ENCODE assay signal across 1 cellular context in genomic region chr9:129406278-129407225, GRCh38.
TF ChIP-seq lines count a peak whose summit lies in the region.

No MANE protein-coding gene starts in this region.

TF ChIP-seq in K562, 482 proteins besides CTCF, POLR2A, EP300 and RAD21 (continued from another document and continues in another):
- TF ChIP-seq, protein P1, sequence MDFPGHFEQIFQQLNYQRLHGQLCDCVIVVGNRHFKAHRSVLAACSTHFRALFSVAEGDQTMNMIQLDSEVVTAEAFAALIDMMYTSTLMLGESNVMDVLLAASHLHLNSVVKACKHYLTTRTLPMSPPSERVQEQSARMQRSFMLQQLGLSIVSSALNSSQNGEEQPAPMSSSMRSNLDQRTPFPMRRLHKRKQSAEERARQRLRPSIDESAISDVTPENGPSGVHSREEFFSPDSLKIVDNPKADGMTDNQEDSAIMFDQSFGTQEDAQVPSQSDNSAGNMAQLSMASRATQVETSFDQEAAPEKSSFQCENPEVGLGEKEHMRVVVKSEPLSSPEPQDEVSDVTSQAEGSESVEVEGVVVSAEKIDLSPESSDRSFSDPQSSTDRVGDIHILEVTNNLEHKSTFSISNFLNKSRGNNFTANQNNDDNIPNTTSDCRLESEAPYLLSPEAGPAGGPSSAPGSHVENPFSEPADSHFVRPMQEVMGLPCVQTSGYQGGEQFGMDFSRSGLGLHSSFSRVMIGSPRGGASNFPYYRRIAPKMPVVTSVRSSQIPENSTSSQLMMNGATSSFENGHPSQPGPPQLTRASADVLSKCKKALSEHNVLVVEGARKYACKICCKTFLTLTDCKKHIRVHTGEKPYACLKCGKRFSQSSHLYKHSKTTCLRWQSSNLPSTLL (IDR thresholded peaks at IDR 0.05), result 0 out of 2 replicates have a peak, but pooled peaks have one; percentile 42
- TF ChIP-seq KAT8 (IDR thresholded peaks at IDR 0.05; ENCODE audit: low read depth) (no peak), GTF2B (IDR thresholded peaks at IDR 0.05; ENCODE audit: extremely low read depth, insufficient read length) (no peak), RBM25 (IDR thresholded peaks at IDR 0.05; ENCODE audit: low read depth, low read length, severe bottlenecking) (peak; percentile 83), IRF9 (tag; IDR thresholded peaks at IDR 0.05) (no peak), ZNF263 (CRISPR knock-in tag; IDR thresholded peaks at IDR 0.05; ENCODE audit: borderline replicate concordance) (peak; percentile 80; the same call in 1 of the 2 replicates), KDM5B (IDR thresholded peaks at IDR 0.05; ENCODE audit: insufficient replicate concordance, low read depth, low read length) (peak; percentile 59), ZNF644 (tag; IDR thresholded peaks at IDR 0.05; ENCODE audit: low read depth) (no peak), PKNOX1 (IDR thresholded peaks at IDR 0.05) (0 out of 2 replicates have a peak, but pooled peaks have one; percentile 12), NR3C1 (CRISPR knock-in tag; IDR thresholded peaks at IDR 0.05) (no peak), SRF (CRISPR knock-in tag; IDR thresholded peaks at IDR 0.05) (peak in 1 of 2 experiments; percentile 86; a peak in 2 of 4 replicates), RBBP5 (IDR thresholded peaks at IDR 0.05; ENCODE audit: borderline replicate concordance, insufficient read depth, low read length, poor library complexity, severe bottlenecking) (peak; percentile 41), C11orf30 (IDR thresholded peaks at IDR 0.05; ENCODE audit: low read depth) (no peak), SMAD4 (CRISPR knock-in tag; conservative IDR thresholded peaks at IDR 0.05) (0 out of 2 replicates have a peak, but pooled peaks have one; percentile 35), EP400 (IDR thresholded peaks at IDR 0.05) (peak; percentile 88), MAFG (tag; conservative IDR thresholded peaks at IDR 0.05) (no peak), OTX1 (CRISPR knock-in tag; IDR thresholded peaks at IDR 0.05) (peak; percentile 76; the same call in 1 of the 2 replicates), ILF3 (IDR thresholded peaks at IDR 0.05; ENCODE audit: borderline replicate concordance) (no peak), SPI1 (IDR thresholded peaks at IDR 0.05; ENCODE audit: borderline replicate concordance, low read depth, low read length) (peak; percentile 96), ASH1L (IDR thresholded peaks at IDR 0.05; ENCODE audit: borderline replicate concordance, low read depth, partially characterized antibody) (no peak), TAF15 (IDR thresholded peaks at IDR 0.05; ENCODE audit: low read depth, low read length) (no peak), PML (IDR thresholded peaks at IDR 0.05; ENCODE audit: low read length) (0 out of 2 replicates have a peak, but pooled peaks have one; percentile 40), HLTF (IDR thresholded peaks at IDR 0.05) (peak; percentile 16; the same call in 1 of the 2 replicates), BCOR (IDR thresholded peaks at IDR 0.05) (peak; percentile 74), GTF2F1 (IDR thresholded peaks at IDR 0.05; ENCODE audit: low read depth, low read length) (peak; percentile 67; the same call in 1 of the 2 replicates), ETS1 (conservative IDR thresholded peaks at IDR 0.05; ENCODE audit: control insufficient read depth, low read depth, low read length) (no peak; the same call in 1 of the 2 replicates), SRSF1 (IDR thresholded peaks at IDR 0.05; ENCODE audit: low read depth, low read length) (no peak)
- TF ChIP-seq, protein P2, sequence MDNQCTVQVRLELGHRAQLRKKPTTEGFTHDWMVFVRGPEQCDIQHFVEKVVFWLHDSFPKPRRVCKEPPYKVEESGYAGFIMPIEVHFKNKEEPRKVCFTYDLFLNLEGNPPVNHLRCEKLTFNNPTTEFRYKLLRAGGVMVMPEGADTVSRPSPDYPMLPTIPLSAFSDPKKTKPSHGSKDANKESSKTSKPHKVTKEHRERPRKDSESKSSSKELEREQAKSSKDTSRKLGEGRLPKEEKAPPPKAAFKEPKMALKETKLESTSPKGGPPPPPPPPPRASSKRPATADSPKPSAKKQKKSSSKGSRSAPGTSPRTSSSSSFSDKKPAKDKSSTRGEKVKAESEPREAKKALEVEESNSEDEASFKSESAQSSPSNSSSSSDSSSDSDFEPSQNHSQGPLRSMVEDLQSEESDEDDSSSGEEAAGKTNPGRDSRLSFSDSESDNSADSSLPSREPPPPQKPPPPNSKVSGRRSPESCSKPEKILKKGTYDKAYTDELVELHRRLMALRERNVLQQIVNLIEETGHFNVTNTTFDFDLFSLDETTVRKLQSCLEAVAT (IDR thresholded peaks at IDR 0.05), result peak in 1 of 2 experiments; percentile 60; a peak in 1 of 4 replicates
- TF ChIP-seq, protein P3, sequence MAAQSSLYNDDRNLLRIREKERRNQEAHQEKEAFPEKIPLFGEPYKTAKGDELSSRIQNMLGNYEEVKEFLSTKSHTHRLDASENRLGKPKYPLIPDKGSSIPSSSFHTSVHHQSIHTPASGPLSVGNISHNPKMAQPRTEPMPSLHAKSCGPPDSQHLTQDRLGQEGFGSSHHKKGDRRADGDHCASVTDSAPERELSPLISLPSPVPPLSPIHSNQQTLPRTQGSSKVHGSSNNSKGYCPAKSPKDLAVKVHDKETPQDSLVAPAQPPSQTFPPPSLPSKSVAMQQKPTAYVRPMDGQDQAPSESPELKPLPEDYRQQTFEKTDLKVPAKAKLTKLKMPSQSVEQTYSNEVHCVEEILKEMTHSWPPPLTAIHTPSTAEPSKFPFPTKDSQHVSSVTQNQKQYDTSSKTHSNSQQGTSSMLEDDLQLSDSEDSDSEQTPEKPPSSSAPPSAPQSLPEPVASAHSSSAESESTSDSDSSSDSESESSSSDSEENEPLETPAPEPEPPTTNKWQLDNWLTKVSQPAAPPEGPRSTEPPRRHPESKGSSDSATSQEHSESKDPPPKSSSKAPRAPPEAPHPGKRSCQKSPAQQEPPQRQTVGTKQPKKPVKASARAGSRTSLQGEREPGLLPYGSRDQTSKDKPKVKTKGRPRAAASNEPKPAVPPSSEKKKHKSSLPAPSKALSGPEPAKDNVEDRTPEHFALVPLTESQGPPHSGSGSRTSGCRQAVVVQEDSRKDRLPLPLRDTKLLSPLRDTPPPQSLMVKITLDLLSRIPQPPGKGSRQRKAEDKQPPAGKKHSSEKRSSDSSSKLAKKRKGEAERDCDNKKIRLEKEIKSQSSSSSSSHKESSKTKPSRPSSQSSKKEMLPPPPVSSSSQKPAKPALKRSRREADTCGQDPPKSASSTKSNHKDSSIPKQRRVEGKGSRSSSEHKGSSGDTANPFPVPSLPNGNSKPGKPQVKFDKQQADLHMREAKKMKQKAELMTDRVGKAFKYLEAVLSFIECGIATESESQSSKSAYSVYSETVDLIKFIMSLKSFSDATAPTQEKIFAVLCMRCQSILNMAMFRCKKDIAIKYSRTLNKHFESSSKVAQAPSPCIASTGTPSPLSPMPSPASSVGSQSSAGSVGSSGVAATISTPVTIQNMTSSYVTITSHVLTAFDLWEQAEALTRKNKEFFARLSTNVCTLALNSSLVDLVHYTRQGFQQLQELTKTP (IDR thresholded peaks at IDR 0.05; ENCODE audit: low read depth in 1 of 2, partially characterized antibody in 2 of 2), result peak in 1 of 2 experiments; percentile 66
- TF ChIP-seq, protein P4, sequence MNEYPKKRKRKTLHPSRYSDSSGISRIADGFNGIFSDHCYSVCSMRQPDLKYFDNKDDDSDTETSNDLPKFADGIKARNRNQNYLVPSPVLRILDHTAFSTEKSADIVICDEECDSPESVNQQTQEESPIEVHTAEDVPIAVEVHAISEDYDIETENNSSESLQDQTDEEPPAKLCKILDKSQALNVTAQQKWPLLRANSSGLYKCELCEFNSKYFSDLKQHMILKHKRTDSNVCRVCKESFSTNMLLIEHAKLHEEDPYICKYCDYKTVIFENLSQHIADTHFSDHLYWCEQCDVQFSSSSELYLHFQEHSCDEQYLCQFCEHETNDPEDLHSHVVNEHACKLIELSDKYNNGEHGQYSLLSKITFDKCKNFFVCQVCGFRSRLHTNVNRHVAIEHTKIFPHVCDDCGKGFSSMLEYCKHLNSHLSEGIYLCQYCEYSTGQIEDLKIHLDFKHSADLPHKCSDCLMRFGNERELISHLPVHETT (CRISPR knock-in tag; conservative IDR thresholded peaks at IDR 0.05 in 1 of 2, IDR thresholded peaks at IDR 0.05 in 1 of 2), result peak in 1 of 2 experiments; percentile 72; a peak in 2 of 4 replicates
- TF ChIP-seq, protein P5, sequence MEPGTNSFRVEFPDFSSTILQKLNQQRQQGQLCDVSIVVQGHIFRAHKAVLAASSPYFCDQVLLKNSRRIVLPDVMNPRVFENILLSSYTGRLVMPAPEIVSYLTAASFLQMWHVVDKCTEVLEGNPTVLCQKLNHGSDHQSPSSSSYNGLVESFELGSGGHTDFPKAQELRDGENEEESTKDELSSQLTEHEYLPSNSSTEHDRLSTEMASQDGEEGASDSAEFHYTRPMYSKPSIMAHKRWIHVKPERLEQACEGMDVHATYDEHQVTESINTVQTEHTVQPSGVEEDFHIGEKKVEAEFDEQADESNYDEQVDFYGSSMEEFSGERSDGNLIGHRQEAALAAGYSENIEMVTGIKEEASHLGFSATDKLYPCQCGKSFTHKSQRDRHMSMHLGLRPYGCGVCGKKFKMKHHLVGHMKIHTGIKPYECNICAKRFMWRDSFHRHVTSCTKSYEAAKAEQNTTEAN (CRISPR knock-in tag; IDR thresholded peaks at IDR 0.05), result no peak
- TF ChIP-seq, protein P6, sequence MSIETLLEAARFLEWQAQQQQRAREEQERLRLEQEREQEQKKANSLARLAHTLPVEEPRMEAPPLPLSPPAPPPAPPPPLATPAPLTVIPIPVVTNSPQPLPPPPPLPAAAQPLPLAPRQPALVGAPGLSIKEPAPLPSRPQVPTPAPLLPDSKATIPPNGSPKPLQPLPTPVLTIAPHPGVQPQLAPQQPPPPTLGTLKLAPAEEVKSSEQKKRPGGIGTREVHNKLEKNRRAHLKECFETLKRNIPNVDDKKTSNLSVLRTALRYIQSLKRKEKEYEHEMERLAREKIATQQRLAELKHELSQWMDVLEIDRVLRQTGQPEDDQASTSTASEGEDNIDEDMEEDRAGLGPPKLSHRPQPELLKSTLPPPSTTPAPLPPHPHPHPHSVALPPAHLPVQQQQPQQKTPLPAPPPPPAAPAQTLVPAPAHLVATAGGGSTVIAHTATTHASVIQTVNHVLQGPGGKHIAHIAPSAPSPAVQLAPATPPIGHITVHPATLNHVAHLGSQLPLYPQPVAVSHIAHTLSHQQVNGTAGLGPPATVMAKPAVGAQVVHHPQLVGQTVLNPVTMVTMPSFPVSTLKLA (conservative IDR thresholded peaks at IDR 0.05), result peak; percentile 78 to 87
